1 cellular context compared by ENCODE assay signal in the genomic region with DNA sequence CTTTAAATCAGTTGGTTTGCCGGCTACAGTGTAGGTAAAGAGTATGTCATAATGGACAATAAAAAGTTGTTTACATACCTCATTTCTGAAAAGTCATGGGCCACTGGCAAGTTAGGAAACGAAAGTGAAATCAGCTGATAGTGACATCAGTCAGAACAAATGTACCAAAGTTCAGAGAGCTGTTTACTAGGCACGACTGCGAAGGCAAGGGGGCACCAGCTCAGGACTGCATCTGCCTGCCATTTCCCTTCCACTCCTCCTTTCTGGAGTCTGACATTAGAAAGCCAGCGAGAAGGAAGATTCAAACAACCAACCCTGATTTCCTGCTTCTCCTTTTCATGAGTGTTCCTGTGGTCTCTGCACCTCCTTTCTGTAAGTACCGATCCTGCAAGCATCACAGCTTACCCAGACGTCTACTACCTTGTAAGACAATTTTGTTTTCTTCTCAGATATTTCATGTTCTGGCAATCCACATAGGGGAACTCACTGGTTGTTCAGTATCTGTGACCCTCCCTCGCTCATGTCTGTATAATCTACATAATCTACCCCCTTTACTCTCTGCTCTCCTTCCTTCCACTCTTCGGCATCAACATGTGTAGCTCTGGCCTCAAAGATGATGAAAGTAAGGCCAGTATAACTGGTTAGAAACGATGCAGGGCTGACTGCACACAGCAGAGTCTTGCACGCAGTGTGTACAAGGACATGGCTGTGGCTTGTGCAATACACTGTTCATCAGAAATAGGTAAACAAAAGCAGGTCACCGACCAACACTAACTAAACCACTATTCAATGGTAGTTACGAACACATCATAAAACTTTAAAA.
TF ChIP-seq lines count a peak whose summit lies in the region.

A gene (plus strand): TSS at position 174 of the 823 bp plus-strand sequence. CDS start 16,370 bp downstream, outside the sequence.

TF ChIP-seq in HepG2, 621 proteins besides CTCF, POLR2A, EP300 and RAD21 (continued from another document and continues in another):
- TF ChIP-seq, protein P1, sequence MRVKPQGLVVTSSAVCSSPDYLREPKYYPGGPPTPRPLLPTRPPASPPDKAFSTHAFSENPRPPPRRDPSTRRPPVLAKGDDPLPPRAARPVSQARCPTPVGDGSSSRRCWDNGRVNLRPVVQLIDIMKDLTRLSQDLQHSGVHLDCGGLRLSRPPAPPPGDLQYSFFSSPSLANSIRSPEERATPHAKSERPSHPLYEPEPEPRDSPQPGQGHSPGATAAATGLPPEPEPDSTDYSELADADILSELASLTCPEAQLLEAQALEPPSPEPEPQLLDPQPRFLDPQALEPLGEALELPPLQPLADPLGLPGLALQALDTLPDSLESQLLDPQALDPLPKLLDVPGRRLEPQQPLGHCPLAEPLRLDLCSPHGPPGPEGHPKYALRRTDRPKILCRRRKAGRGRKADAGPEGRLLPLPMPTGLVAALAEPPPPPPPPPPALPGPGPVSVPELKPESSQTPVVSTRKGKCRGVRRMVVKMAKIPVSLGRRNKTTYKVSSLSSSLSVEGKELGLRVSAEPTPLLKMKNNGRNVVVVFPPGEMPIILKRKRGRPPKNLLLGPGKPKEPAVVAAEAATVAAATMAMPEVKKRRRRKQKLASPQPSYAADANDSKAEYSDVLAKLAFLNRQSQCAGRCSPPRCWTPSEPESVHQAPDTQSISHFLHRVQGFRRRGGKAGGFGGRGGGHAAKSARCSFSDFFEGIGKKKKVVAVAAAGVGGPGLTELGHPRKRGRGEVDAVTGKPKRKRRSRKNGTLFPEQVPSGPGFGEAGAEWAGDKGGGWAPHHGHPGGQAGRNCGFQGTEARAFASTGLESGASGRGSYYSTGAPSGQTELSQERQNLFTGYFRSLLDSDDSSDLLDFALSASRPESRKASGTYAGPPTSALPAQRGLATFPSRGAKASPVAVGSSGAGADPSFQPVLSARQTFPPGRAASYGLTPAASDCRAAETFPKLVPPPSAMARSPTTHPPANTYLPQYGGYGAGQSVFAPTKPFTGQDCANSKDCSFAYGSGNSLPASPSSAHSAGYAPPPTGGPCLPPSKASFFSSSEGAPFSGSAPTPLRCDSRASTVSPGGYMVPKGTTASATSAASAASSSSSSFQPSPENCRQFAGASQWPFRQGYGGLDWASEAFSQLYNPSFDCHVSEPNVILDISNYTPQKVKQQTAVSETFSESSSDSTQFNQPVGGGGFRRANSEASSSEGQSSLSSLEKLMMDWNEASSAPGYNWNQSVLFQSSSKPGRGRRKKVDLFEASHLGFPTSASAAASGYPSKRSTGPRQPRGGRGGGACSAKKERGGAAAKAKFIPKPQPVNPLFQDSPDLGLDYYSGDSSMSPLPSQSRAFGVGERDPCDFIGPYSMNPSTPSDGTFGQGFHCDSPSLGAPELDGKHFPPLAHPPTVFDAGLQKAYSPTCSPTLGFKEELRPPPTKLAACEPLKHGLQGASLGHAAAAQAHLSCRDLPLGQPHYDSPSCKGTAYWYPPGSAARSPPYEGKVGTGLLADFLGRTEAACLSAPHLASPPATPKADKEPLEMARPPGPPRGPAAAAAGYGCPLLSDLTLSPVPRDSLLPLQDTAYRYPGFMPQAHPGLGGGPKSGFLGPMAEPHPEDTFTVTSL (CRISPR knock-in tag; IDR thresholded peaks at IDR 0.05; ENCODE audit: borderline replicate concordance): peak; percentile 3; the same call in 1 of the 2 replicates
- TF ChIP-seq ZNF713 (CRISPR knock-in tag; IDR thresholded peaks at IDR 0.05) (no peak), TCF12 (IDR thresholded peaks at IDR 0.05) (no peak), TCF12 (CRISPR knock-in tag; IDR thresholded peaks at IDR 0.05) (no peak), HNRNPLL (IDR thresholded peaks at IDR 0.05; ENCODE audit: low read depth, low read length, poor library complexity, severe bottlenecking) (no peak), ZNF768 (CRISPR knock-in tag; IDR thresholded peaks at IDR 0.05) (no peak), NFE2L1 (CRISPR knock-in tag; IDR thresholded peaks at IDR 0.05; ENCODE audit: borderline replicate concordance) (no peak), ZNF550 (CRISPR knock-in tag; IDR thresholded peaks at IDR 0.05; ENCODE audit: borderline replicate concordance) (no peak), MEIS1 (CRISPR knock-in tag; IDR thresholded peaks at IDR 0.05; ENCODE audit: borderline replicate concordance) (peak; percentile 75; the same call in 1 of the 2 replicates), NFIC (IDR thresholded peaks at IDR 0.05; ENCODE audit: low read length) (peak; percentile 51), SALL2 (CRISPR knock-in tag; IDR thresholded peaks at IDR 0.05) (peak; percentile 81), ZNF703 (CRISPR knock-in tag; IDR thresholded peaks at IDR 0.05; ENCODE audit: borderline replicate concordance) (no peak), ZNF644 (CRISPR knock-in tag; IDR thresholded peaks at IDR 0.05; ENCODE audit: low read depth) (peak; percentile 84), MTA1 (CRISPR knock-in tag; IDR thresholded peaks at IDR 0.05; ENCODE audit: borderline replicate concordance) (no peak), NR2F6 (IDR thresholded peaks at IDR 0.05) (peak; percentile 62), NR2F6 (CRISPR knock-in tag; IDR thresholded peaks at IDR 0.05) (peak; percentile 83), MXI1 (IDR thresholded peaks at IDR 0.05; ENCODE audit: borderline replicate concordance, low read depth, low read length) (peak; percentile 95; the same call in 2 of the 3 replicates), ZNF468 (CRISPR knock-in tag; IDR thresholded peaks at IDR 0.05) (no peak), FOXA1 (IDR thresholded peaks at IDR 0.05) (0 out of 2 replicates have a peak, but pooled peaks have one; percentile 42), FOXA1 (CRISPR knock-in tag; IDR thresholded peaks at IDR 0.05) (peak; percentile 95), NFE2 (CRISPR knock-in tag; IDR thresholded peaks at IDR 0.05) (no peak), NCOA2 (CRISPR knock-in tag; IDR thresholded peaks at IDR 0.05) (peak; percentile 80), RCOR2 (CRISPR knock-in tag; IDR thresholded peaks at IDR 0.05) (peak; percentile 30; the same call in 1 of the 2 replicates), NRL (CRISPR knock-in tag; IDR thresholded peaks at IDR 0.05; ENCODE audit: borderline replicate concordance) (no peak), MBD4 (IDR thresholded peaks at IDR 0.05; ENCODE audit: borderline replicate concordance, low read length) (no peak; the same call in 1 of the 2 replicates), ZNF501 (CRISPR knock-in tag; IDR thresholded peaks at IDR 0.05) (peak; percentile 71), SNRNP70 (IDR thresholded peaks at IDR 0.05; ENCODE audit: low read depth, low read length) (no peak), SOX13 (IDR thresholded peaks at IDR 0.05) (no peak), SOX13 (CRISPR knock-in tag; conservative IDR thresholded peaks at IDR 0.05 in 1 of 2, IDR thresholded peaks at IDR 0.05 in 1 of 2) (peak in 1 of 2 experiments; percentile 88; a peak in 2 of 4 replicates), FOXJ3 (CRISPR knock-in tag; IDR thresholded peaks at IDR 0.05; ENCODE audit: borderline replicate concordance) (peak; percentile 93), ZNF367 (CRISPR knock-in tag; IDR thresholded peaks at IDR 0.05; ENCODE audit: borderline replicate concordance) (0 out of 2 replicates have a peak, but pooled peaks have one; percentile 36), NFE2L2 (IDR thresholded peaks at IDR 0.05; ENCODE audit: low read length) (peak; percentile 59; the same call in 1 of the 2 replicates), JUN (CRISPR knock-in tag; IDR thresholded peaks at IDR 0.05) (peak; percentile 98), ZSCAN21 (CRISPR knock-in tag; IDR thresholded peaks at IDR 0.05; ENCODE audit: borderline replicate concordance) (peak; percentile 46; the same call in 1 of the 2 replicates), ZNF383 (CRISPR knock-in tag; IDR thresholded peaks at IDR 0.05; ENCODE audit: borderline replicate concordance) (no peak), ZNF781 (CRISPR knock-in tag; IDR thresholded peaks at IDR 0.05; ENCODE audit: borderline replicate concordance, not compliant biosample characterization) (no peak), ISL2 (CRISPR knock-in tag; IDR thresholded peaks at IDR 0.05) (peak; percentile 76), ZNF737 (CRISPR knock-in tag; IDR thresholded peaks at IDR 0.05; ENCODE audit: borderline replicate concordance) (no peak)
- TF ChIP-seq, protein P2, sequence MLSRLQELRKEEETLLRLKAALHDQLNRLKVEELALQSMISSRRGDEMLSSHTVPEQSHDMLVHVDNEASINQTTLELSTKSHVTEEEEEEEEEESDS (CRISPR knock-in tag; IDR thresholded peaks at IDR 0.05; ENCODE audit: borderline replicate concordance): no peak
- TF ChIP-seq, protein P3, sequence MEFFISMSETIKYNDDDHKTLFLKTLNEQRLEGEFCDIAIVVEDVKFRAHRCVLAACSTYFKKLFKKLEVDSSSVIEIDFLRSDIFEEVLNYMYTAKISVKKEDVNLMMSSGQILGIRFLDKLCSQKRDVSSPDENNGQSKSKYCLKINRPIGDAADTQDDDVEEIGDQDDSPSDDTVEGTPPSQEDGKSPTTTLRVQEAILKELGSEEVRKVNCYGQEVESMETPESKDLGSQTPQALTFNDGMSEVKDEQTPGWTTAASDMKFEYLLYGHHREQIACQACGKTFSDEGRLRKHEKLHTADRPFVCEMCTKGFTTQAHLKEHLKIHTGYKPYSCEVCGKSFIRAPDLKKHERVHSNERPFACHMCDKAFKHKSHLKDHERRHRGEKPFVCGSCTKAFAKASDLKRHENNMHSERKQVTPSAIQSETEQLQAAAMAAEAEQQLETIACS (CRISPR knock-in tag; IDR thresholded peaks at IDR 0.05): no peak
- TF ChIP-seq, protein P4, sequence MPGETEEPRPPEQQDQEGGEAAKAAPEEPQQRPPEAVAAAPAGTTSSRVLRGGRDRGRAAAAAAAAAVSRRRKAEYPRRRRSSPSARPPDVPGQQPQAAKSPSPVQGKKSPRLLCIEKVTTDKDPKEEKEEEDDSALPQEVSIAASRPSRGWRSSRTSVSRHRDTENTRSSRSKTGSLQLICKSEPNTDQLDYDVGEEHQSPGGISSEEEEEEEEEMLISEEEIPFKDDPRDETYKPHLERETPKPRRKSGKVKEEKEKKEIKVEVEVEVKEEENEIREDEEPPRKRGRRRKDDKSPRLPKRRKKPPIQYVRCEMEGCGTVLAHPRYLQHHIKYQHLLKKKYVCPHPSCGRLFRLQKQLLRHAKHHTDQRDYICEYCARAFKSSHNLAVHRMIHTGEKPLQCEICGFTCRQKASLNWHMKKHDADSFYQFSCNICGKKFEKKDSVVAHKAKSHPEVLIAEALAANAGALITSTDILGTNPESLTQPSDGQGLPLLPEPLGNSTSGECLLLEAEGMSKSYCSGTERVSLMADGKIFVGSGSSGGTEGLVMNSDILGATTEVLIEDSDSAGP (CRISPR knock-in tag; IDR thresholded peaks at IDR 0.05; ENCODE audit: borderline replicate concordance): peak; percentile 51
- TF ChIP-seq, protein P5, sequence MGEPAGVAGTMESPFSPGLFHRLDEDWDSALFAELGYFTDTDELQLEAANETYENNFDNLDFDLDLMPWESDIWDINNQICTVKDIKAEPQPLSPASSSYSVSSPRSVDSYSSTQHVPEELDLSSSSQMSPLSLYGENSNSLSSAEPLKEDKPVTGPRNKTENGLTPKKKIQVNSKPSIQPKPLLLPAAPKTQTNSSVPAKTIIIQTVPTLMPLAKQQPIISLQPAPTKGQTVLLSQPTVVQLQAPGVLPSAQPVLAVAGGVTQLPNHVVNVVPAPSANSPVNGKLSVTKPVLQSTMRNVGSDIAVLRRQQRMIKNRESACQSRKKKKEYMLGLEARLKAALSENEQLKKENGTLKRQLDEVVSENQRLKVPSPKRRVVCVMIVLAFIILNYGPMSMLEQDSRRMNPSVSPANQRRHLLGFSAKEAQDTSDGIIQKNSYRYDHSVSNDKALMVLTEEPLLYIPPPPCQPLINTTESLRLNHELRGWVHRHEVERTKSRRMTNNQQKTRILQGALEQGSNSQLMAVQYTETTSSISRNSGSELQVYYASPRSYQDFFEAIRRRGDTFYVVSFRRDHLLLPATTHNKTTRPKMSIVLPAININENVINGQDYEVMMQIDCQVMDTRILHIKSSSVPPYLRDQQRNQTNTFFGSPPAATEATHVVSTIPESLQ (CRISPR knock-in tag; conservative IDR thresholded peaks at IDR 0.05): no peak
- TF ChIP-seq, protein P6, sequence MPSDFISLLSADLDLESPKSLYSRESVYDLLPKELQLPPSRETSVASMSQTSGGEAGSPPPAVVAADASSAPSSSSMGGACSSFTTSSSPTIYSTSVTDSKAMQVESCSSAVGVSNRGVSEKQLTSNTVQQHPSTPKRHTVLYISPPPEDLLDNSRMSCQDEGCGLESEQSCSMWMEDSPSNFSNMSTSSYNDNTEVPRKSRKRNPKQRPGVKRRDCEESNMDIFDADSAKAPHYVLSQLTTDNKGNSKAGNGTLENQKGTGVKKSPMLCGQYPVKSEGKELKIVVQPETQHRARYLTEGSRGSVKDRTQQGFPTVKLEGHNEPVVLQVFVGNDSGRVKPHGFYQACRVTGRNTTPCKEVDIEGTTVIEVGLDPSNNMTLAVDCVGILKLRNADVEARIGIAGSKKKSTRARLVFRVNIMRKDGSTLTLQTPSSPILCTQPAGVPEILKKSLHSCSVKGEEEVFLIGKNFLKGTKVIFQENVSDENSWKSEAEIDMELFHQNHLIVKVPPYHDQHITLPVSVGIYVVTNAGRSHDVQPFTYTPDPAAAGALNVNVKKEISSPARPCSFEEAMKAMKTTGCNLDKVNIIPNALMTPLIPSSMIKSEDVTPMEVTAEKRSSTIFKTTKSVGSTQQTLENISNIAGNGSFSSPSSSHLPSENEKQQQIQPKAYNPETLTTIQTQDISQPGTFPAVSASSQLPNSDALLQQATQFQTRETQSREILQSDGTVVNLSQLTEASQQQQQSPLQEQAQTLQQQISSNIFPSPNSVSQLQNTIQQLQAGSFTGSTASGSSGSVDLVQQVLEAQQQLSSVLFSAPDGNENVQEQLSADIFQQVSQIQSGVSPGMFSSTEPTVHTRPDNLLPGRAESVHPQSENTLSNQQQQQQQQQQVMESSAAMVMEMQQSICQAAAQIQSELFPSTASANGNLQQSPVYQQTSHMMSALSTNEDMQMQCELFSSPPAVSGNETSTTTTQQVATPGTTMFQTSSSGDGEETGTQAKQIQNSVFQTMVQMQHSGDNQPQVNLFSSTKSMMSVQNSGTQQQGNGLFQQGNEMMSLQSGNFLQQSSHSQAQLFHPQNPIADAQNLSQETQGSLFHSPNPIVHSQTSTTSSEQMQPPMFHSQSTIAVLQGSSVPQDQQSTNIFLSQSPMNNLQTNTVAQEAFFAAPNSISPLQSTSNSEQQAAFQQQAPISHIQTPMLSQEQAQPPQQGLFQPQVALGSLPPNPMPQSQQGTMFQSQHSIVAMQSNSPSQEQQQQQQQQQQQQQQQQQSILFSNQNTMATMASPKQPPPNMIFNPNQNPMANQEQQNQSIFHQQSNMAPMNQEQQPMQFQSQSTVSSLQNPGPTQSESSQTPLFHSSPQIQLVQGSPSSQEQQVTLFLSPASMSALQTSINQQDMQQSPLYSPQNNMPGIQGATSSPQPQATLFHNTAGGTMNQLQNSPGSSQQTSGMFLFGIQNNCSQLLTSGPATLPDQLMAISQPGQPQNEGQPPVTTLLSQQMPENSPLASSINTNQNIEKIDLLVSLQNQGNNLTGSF (CRISPR knock-in tag; IDR thresholded peaks at IDR 0.05): no peak
- TF ChIP-seq, protein P7, sequence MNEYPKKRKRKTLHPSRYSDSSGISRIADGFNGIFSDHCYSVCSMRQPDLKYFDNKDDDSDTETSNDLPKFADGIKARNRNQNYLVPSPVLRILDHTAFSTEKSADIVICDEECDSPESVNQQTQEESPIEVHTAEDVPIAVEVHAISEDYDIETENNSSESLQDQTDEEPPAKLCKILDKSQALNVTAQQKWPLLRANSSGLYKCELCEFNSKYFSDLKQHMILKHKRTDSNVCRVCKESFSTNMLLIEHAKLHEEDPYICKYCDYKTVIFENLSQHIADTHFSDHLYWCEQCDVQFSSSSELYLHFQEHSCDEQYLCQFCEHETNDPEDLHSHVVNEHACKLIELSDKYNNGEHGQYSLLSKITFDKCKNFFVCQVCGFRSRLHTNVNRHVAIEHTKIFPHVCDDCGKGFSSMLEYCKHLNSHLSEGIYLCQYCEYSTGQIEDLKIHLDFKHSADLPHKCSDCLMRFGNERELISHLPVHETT (CRISPR knock-in tag; conservative IDR thresholded peaks at IDR 0.05): no peak
